Comparison of ENCODE assay signal across 1 cellular context in the genomic region with DNA sequence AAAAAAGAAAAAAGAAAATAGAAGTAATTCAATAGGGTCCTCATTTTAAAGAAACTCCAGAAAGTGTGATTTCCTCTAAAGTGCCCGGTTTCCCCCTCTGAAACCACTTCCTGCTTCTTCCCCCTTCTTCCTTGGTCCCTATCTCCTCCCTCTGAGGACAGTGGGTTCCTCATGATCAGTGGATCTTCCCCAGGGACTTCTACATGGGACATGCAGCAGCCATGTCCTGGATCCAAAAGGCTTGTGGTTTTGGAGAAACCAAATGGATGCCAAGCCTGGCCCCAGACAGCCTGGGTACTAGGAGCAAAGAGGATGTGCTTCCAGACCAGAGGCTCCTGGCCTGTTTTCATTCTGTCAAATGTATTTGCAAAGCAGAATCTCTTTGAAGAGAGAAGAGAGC.
TF ChIP-seq lines count a peak whose summit lies in the region.

No MANE protein-coding gene starts in this region.

TF ChIP-seq in K562, 482 proteins besides CTCF, POLR2A, EP300 and RAD21:
- TF ChIP-seq ZNF263 (CRISPR knock-in tag; IDR thresholded peaks at IDR 0.05; ENCODE audit: borderline replicate concordance) = no peak
- TF ChIP-seq GABPA (tag; conservative IDR thresholded peaks at IDR 0.05; ENCODE audit: low read depth) = 0 out of 2 replicates have a peak, but pooled peaks have one; percentile 37
- TF ChIP-seq ZC3H4 (CRISPR knock-in tag; IDR thresholded peaks at IDR 0.05; ENCODE audit: borderline replicate concordance) = no peak
- no peak for TF ChIP-seq SUPT5H (IDR thresholded peaks at IDR 0.05)
